In the genomic region with DNA sequence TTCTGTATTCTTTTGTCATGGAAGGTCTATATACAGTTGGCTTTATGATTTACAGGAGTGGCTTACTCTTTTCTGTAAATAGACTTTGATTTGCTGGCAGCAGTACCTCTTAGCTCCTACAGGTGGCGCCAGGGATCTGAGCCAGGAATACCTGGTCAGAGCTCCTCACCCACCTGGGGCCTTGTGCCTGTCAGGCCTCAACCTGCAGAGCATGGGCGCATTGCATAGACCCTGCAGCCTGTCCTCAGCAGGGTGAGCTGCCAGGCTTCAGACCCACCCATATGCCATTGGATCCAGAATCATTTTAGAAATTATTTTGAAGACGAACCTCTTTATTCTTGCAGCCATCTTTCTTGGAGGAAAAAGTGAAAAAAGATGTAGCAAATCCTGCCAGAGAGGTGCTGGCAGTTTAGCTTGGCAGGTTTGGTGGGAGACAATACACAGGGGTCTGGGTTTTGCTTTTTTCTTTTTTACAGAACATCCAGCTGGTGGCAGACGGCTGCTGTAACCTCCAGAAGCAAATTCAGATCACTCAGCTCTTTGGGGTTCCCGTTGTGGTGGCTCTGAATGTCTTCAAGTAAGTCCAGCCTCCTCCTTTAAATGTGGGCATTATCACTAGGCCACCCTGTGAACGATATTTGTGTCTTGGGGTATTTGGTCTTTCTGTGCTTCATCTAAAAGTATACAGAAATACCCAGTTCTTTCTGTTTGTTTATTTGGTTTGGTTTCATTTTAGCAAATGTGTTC, we compare ENCODE assay signal across 8 cellular contexts.
DNase-seq lines count a peak whose midpoint lies in the region; ATAC-seq, FAIRE-seq and TF ChIP-seq lines count a peak whose summit lies in the region.

No MANE protein-coding gene starts in this region.

- peaks cover 25% of the 10 kb centered on the region for H3K36me3 ChIP-seq in BE2C
- H3K36me3 ChIP-seq in Panc1 (ENCODE audit: control insufficient read depth, insufficient read depth, low read length): no peaks in the 10 kb centered on the region
- no peaks in the 10 kb centered on the region for H3K36me3 ChIP-seq in gastroesophageal sphincter
- H3K36me3 ChIP-seq in osteoblast (ENCODE audit: insufficient read depth, low read length): peaks cover 48% of the 10 kb centered on the region

- no peak overlapping the region for H3K4me3 ChIP-seq in BE2C (ENCODE audit: low read depth, low read length)
- no peak overlapping the region for H3K4me3 ChIP-seq in Panc1 (ENCODE audit: low read depth in 2 of 2, low read length in 2 of 2)
- H3K4me3 ChIP-seq in gastroesophageal sphincter: no peak overlapping the region
- H3K4me3 ChIP-seq in osteoblast (ENCODE audit: insufficient read depth, low read length): no peak overlapping the region

- H3K27ac ChIP-seq in Panc1 (ENCODE audit: low read length): peak overlapping the region; percentile 79
- H3K27ac ChIP-seq in gastroesophageal sphincter: peak overlapping the region in 1 of 4 donors; percentile 7
- H3K27ac ChIP-seq in osteoblast (ENCODE audit: low read depth, low read length): peak overlapping the region; percentile 76

- H3K4me1 ChIP-seq in BE2C (no peaks in the 10 kb centered on the region), Panc1 (ENCODE audit: control insufficient read depth, insufficient read depth, low read length) (peaks cover 20% of the 10 kb centered on the region), gastroesophageal sphincter (peaks cover 0 to 11% (median 3%) of the 10 kb centered on the region in 3 donors), osteoblast (ENCODE audit: insufficient read depth, low read length) (peaks cover 12% of the 10 kb centered on the region)

- H3K9me3 ChIP-seq in BE2C: no peaks in the 10 kb centered on the region
- no peaks in the 10 kb centered on the region for H3K9me3 ChIP-seq in Panc1 (ENCODE audit: control insufficient read depth, insufficient read depth, low read depth, low read length)
- H3K9me3 ChIP-seq in gastroesophageal sphincter: no peaks in the 10 kb centered on the region
- H3K9me3 ChIP-seq in osteoblast (ENCODE audit: low read depth, low read length): no peaks in the 10 kb centered on the region

- H3K27me3 Mint-ChIP-seq in type B pancreatic cell: no peaks in the 10 kb centered on the region

- CTCF ChIA-PET in Panc1 (lab: Charles Lee): interaction anchor here (0.6 to 4.0 kb wide), 10 partner anchors 9 to 320 kb away, joined by 3 to 39 read pairs (median 4); no protein-coding TSS in a partner anchor

- POLR2A ChIA-PET in Panc1 (lab: Charles Lee): interaction anchor here (0.6 to 0.9 kb wide), 3 partner anchors 9 to 321 kb away, joined by 3 to 6 read pairs (median 3); no protein-coding TSS in a partner anchor

- H3K27me3 ChIP-seq in BE2C (no peaks in the 10 kb centered on the region), Panc1 (ENCODE audit: control insufficient read depth, insufficient read depth, low read length) (no peaks in the 10 kb centered on the region), gastroesophageal sphincter (no peaks in the 10 kb centered on the region), osteoblast (ENCODE audit: insufficient read depth, low read length) (no peaks in the 10 kb centered on the region)

- peak; percentile 67 for DNase-seq in BE2C
- peak; percentile 14 for DNase-seq in GM19239 (ENCODE audit: insufficient read length, low spot score)
- peak; percentile 76 for DNase-seq in HuH-7 (ENCODE audit: low spot score)
- peak; percentile 65 for DNase-seq in Panc1 (ENCODE audit: low read depth, low spot score)
- peak; percentile 14 to 18 for DNase-seq in activated T-helper 1 cell treated with anti-CD3 and anti-CD28 coated beads, Interleukin-2, amount 50 U/mL, for 16 hours (ENCODE audit: low read depth in 1 of 2, low spot score in 1 of 2)
- peak; percentile 85 for DNase-seq in osteoblast (ENCODE audit: insufficient read length, low spot score, missing footprints)
- peak; percentile 75 for DNase-seq in type B pancreatic cell (ENCODE audit: extremely low spot score, unreplicated experiment)

- in situ Hi-C loops in Panc1 (cut with HindIII; ENCODE audit: low pct_unique_long_range_greater_than_20kb, low sequenced_read_pairs): no loop called here

- peaks cover 20% of the 10 kb centered on the region for H3K4me1 Mint-ChIP-seq in type B pancreatic cell (ENCODE audit: unreplicated experiment)

- peak; percentile 99 for TF ChIP-seq CTCF in BE2C (IDR thresholded peaks at IDR 0.05; ENCODE audit: low read depth, low read length)
- peak; percentile 98 for TF ChIP-seq CTCF in Panc1 (IDR thresholded peaks at IDR 0.05)
- TF ChIP-seq CTCF in gastroesophageal sphincter (IDR thresholded peaks at IDR 0.05): peak; percentile 95 to 99 (median 97)
- peak; percentile 97 for TF ChIP-seq CTCF in osteoblast (IDR thresholded peaks at IDR 0.05; ENCODE audit: extremely low read depth, low read depth, low read length)
- TF ChIP-seq CTCF in type B pancreatic cell (conservative IDR thresholded peaks at IDR 0.05): peak; percentile 99

- peak; percentile 95 for FAIRE-seq in GM19239 (lab: Jason Lieb, UNC)

- ATAC-seq in Panc1: peak; percentile 86
- ATAC-seq in gastroesophageal sphincter: peak; percentile 62

- TF ChIP-seq EP300 in gastroesophageal sphincter (IDR thresholded peaks at IDR 0.05): no peak

- no peaks in the 10 kb centered on the region for H4K20me1 ChIP-seq in osteoblast (ENCODE audit: insufficient read depth, low read length)

- BruUV-seq in Panc1 (replicated peaks; lab: Mats Ljungman, UMichigan): no TSS peak

- 31 to 36% methylated on average over 3 to 4 of the region's 6 CpGs for WGBS in gastroesophageal sphincter (ENCODE audit: low coverage in 1 of 2), 2 donors

- no peak overlapping the region for H3K4me3 Mint-ChIP-seq in type B pancreatic cell

- no peak overlapping the region for H3K4me2 ChIP-seq in osteoblast (ENCODE audit: insufficient read depth, low read length)

- intact Hi-C loops in Panc1 (cut with micrococcal nuclease; ENCODE audit: unreplicated experiment): loop anchor here (1.0 kb wide), 1 partner anchor 310 kb away; no protein-coding TSS in a partner anchor

- peak overlapping the region; percentile 1 for H3K27ac Mint-ChIP-seq in type B pancreatic cell

- H3K36me3 Mint-ChIP-seq in type B pancreatic cell: peaks cover 5% of the 10 kb centered on the region

- H3K9me3 Mint-ChIP-seq in type B pancreatic cell: no peaks in the 10 kb centered on the region

- TF ChIP-seq POLR2A in gastroesophageal sphincter (IDR thresholded peaks at IDR 0.05): no peak

- H2AFZ ChIP-seq in osteoblast (ENCODE audit: low read length): no peak overlapping the region

- no peaks in the 10 kb centered on the region for H3K79me2 ChIP-seq in osteoblast (ENCODE audit: insufficient read depth, low read length)

Comparison
In these comparisons a context has a peak if more than half of its experiments do, and no peak if none do; other contexts are left out.
1. DNase-seq: peak in every context shown above with its lines; median percentile 85 in osteoblast; 76 in HuH-7; 75 in type B pancreatic cell; 67 in BE2C; 65 in Panc1; 16 in activated T-helper 1 cell treated with anti-CD3 and anti-CD28 coated beads, Interleukin-2, amount 50 U/mL, for 16 hours; 14 in GM19239.